In the genomic region with DNA sequence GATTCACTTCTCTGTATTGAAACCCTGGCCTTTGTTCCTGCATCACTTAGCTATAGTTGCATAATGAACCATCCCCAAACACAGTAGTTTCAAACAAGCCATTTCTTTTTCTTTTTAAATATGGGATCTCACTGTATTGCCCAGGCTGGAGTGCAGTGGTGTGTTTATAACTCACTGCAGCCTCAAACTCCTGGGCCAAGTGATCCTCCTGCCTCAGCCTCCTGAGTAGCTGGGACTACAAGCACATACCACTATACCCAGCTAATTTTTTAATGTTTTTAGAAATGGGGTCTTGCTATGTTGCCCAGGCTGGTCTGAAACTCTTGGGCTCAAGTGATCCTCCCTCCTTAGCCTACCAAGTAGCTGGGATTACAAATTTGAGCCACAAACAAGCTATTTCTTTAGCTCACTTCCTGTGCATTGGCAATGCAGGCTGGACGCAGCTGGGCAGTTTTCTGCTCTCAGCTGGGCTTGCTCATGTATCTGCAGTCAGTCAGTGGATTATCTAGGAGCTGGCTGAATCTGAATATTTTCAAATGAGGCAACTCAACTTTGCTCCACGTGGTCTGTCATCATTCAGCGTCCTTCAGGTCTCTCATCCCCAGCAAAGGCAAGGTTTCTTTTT, we compare ENCODE assay signal across 5 cellular contexts.
"Had no signal": no experiment of that assay in that cellular context is flagged by ENCODE, and none has a peak within 500 bp of the region (broad histone marks: within the 10 kb centered on the region; RNA-seq: fewer than 3 reads in every experiment).

No MANE protein-coding gene starts in this region.

- H3K9me3 ChIP-seq: tibial artery had no signal

- DNase-seq: cerebellar nuclear complex, cortex of kidney, hippocampal formation had no signal

- H3K36me3 ChIP-seq: tibial artery had no signal

- H3K4me3 ChIP-seq: tibial artery had no signal

- ATAC-seq: activated CD4-positive, CD25-positive, alpha-beta regulatory T cell treated with anti-CD3 and anti-CD28 coated beads, Interleukin-2, amount 50 U/mL, for 24 hours had no signal
